Comparison of ENCODE assay signal across 21 cellular contexts in the genomic region with DNA sequence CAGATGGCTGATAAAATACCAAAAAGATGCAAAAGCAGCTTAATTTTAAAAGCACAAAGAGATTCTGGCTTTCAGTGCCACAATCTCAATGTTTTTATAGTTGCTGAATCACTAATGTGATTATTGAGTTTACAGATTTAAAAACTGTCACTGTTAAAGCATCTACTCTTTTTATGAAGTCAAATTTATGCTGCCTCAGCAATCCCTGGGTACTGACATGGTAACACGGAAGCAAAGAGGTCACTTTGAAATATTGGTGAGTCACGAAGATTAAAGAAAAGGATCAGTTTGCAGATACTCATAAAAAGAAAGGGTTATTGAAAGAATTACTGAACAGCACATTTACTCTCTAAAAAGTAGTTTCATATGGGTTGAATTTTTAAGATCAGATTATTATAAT. TPM values are rescaled to one million over a fixed set of nuclear protein-coding genes. Genes with fewer than 3 reads are reported as not detected.
DNase-seq lines count a peak whose midpoint lies in the region; ATAC-seq, FAIRE-seq and TF ChIP-seq lines count a peak whose summit lies in the region.
"Had no signal": no experiment of that assay in that cellular context is flagged by ENCODE, and none has a peak within 500 bp of the region (broad histone marks: within the 10 kb centered on the region; RNA-seq: fewer than 3 reads in every experiment).

No MANE protein-coding gene starts in this region.

- TF ChIP-seq CTCF in A549 (IDR thresholded peaks at IDR 0.05), result no peak
- no peak for TF ChIP-seq CTCF in K562 (IDR thresholded peaks at IDR 0.05 in 2 of 3, conservative IDR thresholded peaks at IDR 0.05 in 1 of 3; ENCODE audit: insufficient read depth in 2 of 3, low read depth in 1 of 3, low read length in 3 of 3)

- POLR2A ChIA-PET in A549 (lab: Yijun Ruan, JAX), result no interaction called here
- POLR2A ChIA-PET in K562 (lab: Yijun Ruan, JAX), result interaction anchor here (1.4 to 1.5 kb wide), 2 partner anchors 13 to 30 kb away, joined by 3 to 6 read pairs; no protein-coding TSS in a partner anchor

- no peak overlapping the region for H3K4me3 ChIP-seq in A549
- H3K4me3 ChIP-seq in K562, result no peak overlapping the region
- H3K4me3 ChIP-seq: BLaER1 had no signal

- no peak for TF ChIP-seq EP300 in A549 (IDR thresholded peaks at IDR 0.05)
- TF ChIP-seq EP300 in K562 (IDR thresholded peaks at IDR 0.05; ENCODE audit: low read length), result no peak

- no peaks in the 10 kb centered on the region for H3K79me2 ChIP-seq in K562 (ENCODE audit: control insufficient read depth, insufficient read depth, low read length)

- H3K4me2 ChIP-seq in A549 (no peak overlapping the region), K562 (ENCODE audit: insufficient read depth, low read length) (no peak overlapping the region)
- H3K4me2 ChIP-seq: BLaER1 had no signal

- in situ Hi-C loops in K562 (cut with MboI) (no loop called here), G401 (cut with HindIII; ENCODE audit: low sequenced_read_pairs) (no loop called here)

- intact Hi-C loops in K562 (cut with micrococcal nuclease) (no loop called here), head of caudate nucleus (cut with DNase I) (no loop called here)

- BruUV-seq in K562 (replicated peaks; lab: Mats Ljungman, UMichigan), result no TSS peak

- no peak for FAIRE-seq in A549 (lab: Jason Lieb, UNC)
- no peak for FAIRE-seq in K562 (lab: Jason Lieb, UNC)
- FAIRE-seq: G401.6, GM12892 had no signal

- no peak for DNase-seq in A549 (ENCODE audit: low read depth in 1 of 2, low spot score in 1 of 2)
- DNase-seq in COLO829 (ENCODE audit: low spot score), result peak; percentile 17
- peak in 1 of 4 experiments; percentile 32 for DNase-seq in K562 (ENCODE audit: extremely low read depth in 1 of 4, low spot score in 3 of 4)
- no peak for DNase-seq in G401 (ENCODE audit: low spot score)
- no peak for DNase-seq in head of caudate nucleus
- no peak for DNase-seq in LoVo (ENCODE audit: low spot score)
- DNase-seq: 8988T; Calu3; CD4-positive, CD25-positive, alpha-beta regulatory T cell; CD8-positive, alpha-beta memory T cell; COR-L47; DMS53; DMS79 treated with DMSO at 0.1 percent for 48 hours; GOT3; H7; HCEC 1CT had no signal

- H3K9me3 ChIP-seq in A549 (no peaks in the 10 kb centered on the region), K562 (replicated peaks; ENCODE audit: control insufficient read depth, insufficient read depth, low read depth, low read length) (no peaks in the 10 kb centered on the region)
- H3K9me3 ChIP-seq: BLaER1 had no signal

- H3K4me1 ChIP-seq in A549 (no peaks in the 10 kb centered on the region), K562 (replicated peaks in 1 of 2; ENCODE audit: control insufficient read depth in 2 of 2, insufficient read depth in 2 of 2, low read length in 2 of 2) (peaks cover 0 to 21% of the 10 kb centered on the region in 2 experiments; a peak in 4 of 5 replicates)
- H3K4me1 ChIP-seq: BLaER1 had no signal

- H4K20me1 ChIP-seq in K562 (replicated peaks; ENCODE audit: control insufficient read depth, insufficient read depth, low read length), result no peaks in the 10 kb centered on the region
- H4K20me1 ChIP-seq: BLaER1 had no signal

- TF ChIP-seq POLR2A in A549 (IDR thresholded peaks at IDR 0.05; ENCODE audit: low read length), result no peak
- TF ChIP-seq POLR2A in K562 (conservative IDR thresholded peaks at IDR 0.05), result no peak

- H2AFZ ChIP-seq in K562 (ENCODE audit: low read depth, low read length), result no peak overlapping the region

- TF ChIP-seq RAD21 in A549 (conservative IDR thresholded peaks at IDR 0.05 in 1 of 2, IDR thresholded peaks at IDR 0.05 in 1 of 2) (no peak), K562 (CRISPR knock-in tag; conservative IDR thresholded peaks at IDR 0.05 in 1 of 2, IDR thresholded peaks at IDR 0.05 in 1 of 2) (no peak)

- H3K9me1 ChIP-seq in K562 (ENCODE audit: control insufficient read depth, insufficient read depth, low read length), result no peaks in the 10 kb centered on the region

- 77% methylated on average over 2 of the region's 2 CpGs for WGBS in A549 (ENCODE audit: missing lambda C conversion rate)
- WGBS in K562 (ENCODE audit: insufficient coverage, low coverage, missing lambda C conversion rate), result 11% methylated on average over 2 of the region's 2 CpGs

- H3K36me3 ChIP-seq in K562 (ENCODE audit: control insufficient read depth, insufficient read depth, low read length), result no peaks in the 10 kb centered on the region
- H3K36me3 ChIP-seq: BLaER1 had no signal

- CTCF ChIA-PET in A549 (lab: Yijun Ruan, JAX) (interaction anchor here (1.0 to 1.4 kb wide), 2 partner anchors 16 to 37 kb away, joined by 3 to 6 read pairs; no protein-coding TSS in a partner anchor), K562 (lab: Yijun Ruan, JAX; ENCODE audit: low intra/inter-chr PET ratio) (no interaction called here)

- ATAC-seq in A549 (no peak), K562 (peak; percentile 17; the same call in 1 of the 3 replicates)

- H3K27ac ChIP-seq in A549 (no peak overlapping the region), K562 (ENCODE audit: extremely low read depth, low read depth, low read length) (no peak overlapping the region)
- H3K27ac ChIP-seq: BLaER1, C4-2B had no signal

- H3K27me3 ChIP-seq in K562 (ENCODE audit: control insufficient read depth in 2 of 2, insufficient read depth in 2 of 2, low read length in 2 of 2), result no peaks in the 10 kb centered on the region
- H3K27me3 ChIP-seq: BLaER1 had no signal

- H3K9ac ChIP-seq in K562 (ENCODE audit: insufficient read depth in 1 of 2, low read depth in 2 of 2, low read length in 2 of 2), result no peak overlapping the region
- H3K9ac ChIP-seq: BLaER1 had no signal

TF ChIP-seq in A549, 52 proteins besides CTCF, POLR2A, EP300 and RAD21:
- TF ChIP-seq MAFK (IDR thresholded peaks at IDR 0.05; ENCODE audit: partially characterized antibody), result peak; percentile 92
- TF ChIP-seq HEYL (CRISPR knock-in tag; IDR thresholded peaks at IDR 0.05), result no peak
TF ChIP-seq in A549: peak in this region for 1.

TF ChIP-seq in K562, 482 proteins besides CTCF, POLR2A, EP300 and RAD21 (continues in another document):
- TF ChIP-seq C11orf30 (IDR thresholded peaks at IDR 0.05; ENCODE audit: low read depth), result peak; percentile 99

RNA-seq across cellular contexts. Expression of gene HMGCS1, which starts 39.7 kb away (rescaled TPM):
- polyA plus RNA-seq in A549 (2011; rRNA removed) (54.1 and 72.8 TPM in 2 replicates), A549 (2017; fragmentation: RNase III; extraction: RNeasy Plus Mini Kit Qiagen cat#74134 plus additional on column Dnase treatment) (51.3 to 64.8 TPM (median 60.3 TPM) in 3 replicates), K562 (2011; rRNA removed) (337 and 342 TPM in 2 replicates), K562 (2014; fragmentation: Illumina TruSeq; extraction: Trizol) (139 and 165 TPM in 2 replicates), K562 (2014; fragmentation: Nextera tagmentation; extraction: Ambion mirVana) (10 to 100 TPM; 84.6 to 93.1 TPM), K562 (2014; rRNA removed) (111 and 122 TPM in 2 replicates)
- 24.9 and 25.0 TPM in 2 replicates for polyA plus RNA-seq in A549 (2012; cell fraction: cytosol; rRNA removed)
- 30.2 and 35.3 TPM in 2 replicates for polyA plus RNA-seq in A549 (2012; cell fraction: nucleus; rRNA removed)
- polyA minus RNA-seq in A549 (2011; rRNA and poly(A)+ RNA removed), result 38.6 and 51.9 TPM in 2 replicates
- 640 and 1,528 TPM in 2 replicates for total RNA-seq in K562 (2011; cell fraction: chromatin; rRNA removed; ENCODE audit: low replicate concordance)
- 261 and 443 TPM in 2 replicates for total RNA-seq in K562 (2011; cell fraction: nucleolus; rRNA removed)
- 645 and 660 TPM in 2 replicates for total RNA-seq in K562 (2011; cell fraction: nucleoplasm; rRNA removed)
- total RNA-seq in K562 (2014; rRNA removed) (43.7 and 46.9 TPM in 2 replicates), K562 (2014; rRNA removed; fragmentation: Illumina TruSeq; extraction: Trizol) (131 and 160 TPM in 2 replicates), K562 (2015; rRNA removed; fragmentation: Illumina TruSeq; extraction: Trizol) (66.1 and 77.9 TPM in 2 replicates), K562 (2021) (116 and 137 TPM in 2 replicates)
- polyA plus RNA-seq in K562 (2011; cell fraction: cytosol; rRNA removed), result 38.9 and 149 TPM in 2 replicates
- polyA plus RNA-seq in K562 (2011; cell fraction: nucleus; rRNA removed), result 209 and 452 TPM in 2 replicates
- polyA plus RNA-seq in K562 (2012), result 49.5 and 143 TPM in 2 replicates
- polyA minus RNA-seq in K562 (2011; rRNA and poly(A)+ RNA removed), result 389 and 534 TPM in 2 replicates
- polyA minus RNA-seq in K562 (2011; cell fraction: cytosol; rRNA and poly(A)+ RNA removed), result 123 and 131 TPM in 2 replicates
- polyA minus RNA-seq in K562 (2011; cell fraction: nucleus; rRNA and poly(A)+ RNA removed), result 142 and 344 TPM in 2 replicates
- total RNA-seq in G401 (2014; rRNA removed; shearing (Covaris generic)), result 26.0 and 47.1 TPM in 2 replicates

RNA-seq across cellular contexts. Expression of gene CCL28, which starts 59.3 kb away (rescaled TPM):
- polyA plus RNA-seq in A549 (2011; rRNA removed) (0.39 and 0.50 TPM in 2 replicates), A549 (2017; fragmentation: RNase III; extraction: RNeasy Plus Mini Kit Qiagen cat#74134 plus additional on column Dnase treatment) (0.09 to 0.15 TPM (median 0.13 TPM) in 3 replicates), K562 (2011; rRNA removed) (0.11 TPM in 1 of 2 replicates, not detected in the other), K562 (2014; fragmentation: Illumina TruSeq; extraction: Trizol) (not detected in 2 replicates), K562 (2014; fragmentation: Nextera tagmentation; extraction: Ambion mirVana) (not detected), K562 (2014; rRNA removed) (not detected in 2 replicates)
- polyA plus RNA-seq in A549 (2012; cell fraction: cytosol; rRNA removed), result 0.07 and 0.09 TPM in 2 replicates
- polyA plus RNA-seq in A549 (2012; cell fraction: nucleus; rRNA removed), result 0.02 and 0.16 TPM in 2 replicates
- polyA minus RNA-seq in A549 (2011; rRNA and poly(A)+ RNA removed), result 0.29 and 0.45 TPM in 2 replicates
- total RNA-seq in K562 (2011; cell fraction: chromatin; rRNA removed; ENCODE audit: low replicate concordance), result not detected in 2 replicates
- total RNA-seq in K562 (2011; cell fraction: nucleolus; rRNA removed), result not detected in 2 replicates
- total RNA-seq in K562 (2011; cell fraction: nucleoplasm; rRNA removed), result not detected in 2 replicates
- total RNA-seq in K562 (2014; rRNA removed) (not detected in 2 replicates), K562 (2014; rRNA removed; fragmentation: Illumina TruSeq; extraction: Trizol) (not detected in 2 replicates), K562 (2015; rRNA removed; fragmentation: Illumina TruSeq; extraction: Trizol) (not detected in 2 replicates), K562 (2021) (not detected in 2 replicates)
- polyA plus RNA-seq in K562 (2011; cell fraction: cytosol; rRNA removed), result 0.06 TPM in 1 of 2 replicates, not detected in the other
- 0.04 TPM in 1 of 2 replicates, not detected in the other for polyA plus RNA-seq in K562 (2011; cell fraction: nucleus; rRNA removed)
- not detected in 2 replicates for polyA plus RNA-seq in K562 (2012)
- not detected in 2 replicates for polyA minus RNA-seq in K562 (2011; rRNA and poly(A)+ RNA removed)
- polyA minus RNA-seq in K562 (2011; cell fraction: cytosol; rRNA and poly(A)+ RNA removed), result not detected in 2 replicates
- not detected in 2 replicates for polyA minus RNA-seq in K562 (2011; cell fraction: nucleus; rRNA and poly(A)+ RNA removed)
- total RNA-seq in G401 (2014; rRNA removed; shearing (Covaris generic)), result not detected in 2 replicates
- total RNA-seq: Daoy, H7 had no signal

Comparison
In these comparisons a context has a peak if more than half of its experiments do, and no peak if none do; other contexts are left out.
1. Of the 35 proteins assayed by ChIP-seq in both K562 and A549: peak only in K562: none; only in A549: none; in both: MAFK; in neither: 34.